26 cellular contexts compared by ENCODE assay signal in the genomic region with DNA sequence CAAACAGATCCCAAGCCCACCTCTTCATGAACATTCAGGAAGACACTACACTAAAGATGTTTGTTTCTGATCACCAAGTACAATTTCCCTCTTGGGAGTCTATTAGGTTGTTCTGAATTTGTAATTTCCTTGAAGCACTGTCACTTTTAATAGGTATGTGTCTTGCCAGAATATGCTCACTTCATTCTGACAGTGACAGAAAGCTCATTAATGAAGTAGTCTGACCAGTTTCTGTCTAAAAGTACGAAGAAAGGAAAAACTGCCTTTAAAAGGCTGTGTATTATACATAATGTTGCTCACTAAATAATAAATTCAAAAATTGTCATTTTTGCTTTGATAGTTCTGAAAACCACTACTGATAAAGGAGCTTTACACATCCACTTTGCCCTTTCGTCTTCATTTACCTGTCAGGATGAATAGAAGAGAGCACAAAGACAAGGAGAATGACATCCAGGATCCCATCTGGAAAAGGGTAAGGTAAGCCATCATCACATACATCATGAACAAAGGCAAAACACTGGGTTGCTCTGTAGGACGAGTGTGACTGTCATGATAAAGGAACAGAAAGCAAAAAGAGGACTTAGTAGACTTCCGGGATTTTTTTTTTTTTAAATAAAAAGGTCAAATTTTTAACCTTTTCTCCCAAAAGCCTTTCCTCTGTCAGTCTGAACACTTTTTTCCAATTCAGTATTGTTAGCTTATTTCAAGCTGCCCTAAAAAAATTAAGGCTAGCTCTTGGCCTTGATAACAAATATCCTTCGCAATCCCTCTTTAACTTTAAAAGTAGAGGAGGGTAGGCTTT.
DNase-seq lines count a peak whose midpoint lies in the region; ATAC-seq and TF ChIP-seq lines count a peak whose summit lies in the region.
"Had no signal": no experiment of that assay in that cellular context is flagged by ENCODE, and none has a peak within 500 bp of the region (broad histone marks: within the 10 kb centered on the region; RNA-seq: fewer than 3 reads in every experiment).

No MANE protein-coding gene starts in this region.

- no peaks in the 10 kb centered on the region for H3K36me3 ChIP-seq in OCI-LY1 (ENCODE audit: insufficient read depth, low read length)
- no peaks in the 10 kb centered on the region for H3K36me3 ChIP-seq in MM.1S (replicated peaks; ENCODE audit: insufficient read depth, low read length)
- H3K36me3 ChIP-seq in HAP-1 (replicated peaks) = no peaks in the 10 kb centered on the region; the same call in 1 of the 2 replicates
- H3K36me3 ChIP-seq: heart left ventricle, ovary had no signal

- no peaks in the 10 kb centered on the region for H3K27me3 Mint-ChIP-seq in stimulated activated naive CD8-positive, alpha-beta T cell treated with anti-CD3 and anti-CD28 coated beads, Interleukin-15, Interleukin-2, amounts not matched to agents 100 ng/mL and 50 ng/mL, for 24 hours
- H3K27me3 Mint-ChIP-seq in dendritic cell treated with granulocyte-macrophage colony-stimulating factor and Interleukin-4, amounts not matched to agents 40 ng/mL and 50 ng/mL, for 4 days = no peaks in the 10 kb centered on the region
- no peaks in the 10 kb centered on the region for H3K27me3 Mint-ChIP-seq in natural killer cell (ENCODE audit: low read depth in 2 of 2)
- H3K27me3 Mint-ChIP-seq: naive thymus-derived CD8-positive, alpha-beta T cell had no signal

- H3F3A ChIP-seq in OCI-LY1 (ENCODE audit: insufficient read depth, low read length) (no peaks in the 10 kb centered on the region), MM.1S (ENCODE audit: insufficient read depth, low read length) (no peaks in the 10 kb centered on the region)

- no peak overlapping the region for H3K4me3 Mint-ChIP-seq in stimulated activated naive CD8-positive, alpha-beta T cell treated with anti-CD3 and anti-CD28 coated beads, Interleukin-15, Interleukin-2, amounts not matched to agents 100 ng/mL and 50 ng/mL, for 24 hours
- no peak overlapping the region for H3K4me3 Mint-ChIP-seq in dendritic cell treated with granulocyte-macrophage colony-stimulating factor and Interleukin-4, amounts not matched to agents 40 ng/mL and 50 ng/mL, for 4 days
- H3K4me3 Mint-ChIP-seq in natural killer cell = no peak overlapping the region
- H3K4me3 Mint-ChIP-seq: naive thymus-derived CD8-positive, alpha-beta T cell had no signal

- H3K36me3 Mint-ChIP-seq in stimulated activated naive CD8-positive, alpha-beta T cell treated with anti-CD3 and anti-CD28 coated beads, Interleukin-15, Interleukin-2, amounts not matched to agents 100 ng/mL and 50 ng/mL, for 24 hours (ENCODE audit: low read depth) = peaks cover 36% of the 10 kb centered on the region
- H3K36me3 Mint-ChIP-seq in dendritic cell treated with granulocyte-macrophage colony-stimulating factor and Interleukin-4, amounts not matched to agents 40 ng/mL and 50 ng/mL, for 4 days (ENCODE audit: low read depth) = no peaks in the 10 kb centered on the region
- no peaks in the 10 kb centered on the region for H3K36me3 Mint-ChIP-seq in natural killer cell

- peak overlapping the region; percentile 53 for H3K27ac Mint-ChIP-seq in stimulated activated naive CD8-positive, alpha-beta T cell treated with anti-CD3 and anti-CD28 coated beads, Interleukin-15, Interleukin-2, amounts not matched to agents 100 ng/mL and 50 ng/mL, for 24 hours
- H3K27ac Mint-ChIP-seq in dendritic cell treated with granulocyte-macrophage colony-stimulating factor and Interleukin-4, amounts not matched to agents 40 ng/mL and 50 ng/mL, for 4 days = peak overlapping the region; percentile 60
- no peak overlapping the region for H3K27ac Mint-ChIP-seq in natural killer cell

- H3K4me3 ChIP-seq in OCI-LY1 (ENCODE audit: low read depth, low read length, poor library complexity, severe bottlenecking) (no peak overlapping the region), MM.1S (ENCODE audit: low read length) (no peak overlapping the region), HAP-1 (no peak overlapping the region)
- H3K4me3 ChIP-seq: heart left ventricle, ovary had no signal

- peaks cover 45% of the 10 kb centered on the region for H3K4me1 Mint-ChIP-seq in stimulated activated naive CD8-positive, alpha-beta T cell treated with anti-CD3 and anti-CD28 coated beads, Interleukin-15, Interleukin-2, amounts not matched to agents 100 ng/mL and 50 ng/mL, for 24 hours (ENCODE audit: low read depth)
- peaks cover 11% of the 10 kb centered on the region for H3K4me1 Mint-ChIP-seq in dendritic cell treated with granulocyte-macrophage colony-stimulating factor and Interleukin-4, amounts not matched to agents 40 ng/mL and 50 ng/mL, for 4 days (ENCODE audit: low read depth)
- H3K4me1 Mint-ChIP-seq in natural killer cell = no peaks in the 10 kb centered on the region

- TF ChIP-seq CTCF in OCI-LY1 (IDR thresholded peaks at IDR 0.05; ENCODE audit: low read length) (no peak), natural killer cell (IDR thresholded peaks at IDR 0.05) (no peak), MM.1S (IDR thresholded peaks at IDR 0.05; ENCODE audit: low read length) (no peak)

- H3K9me3 ChIP-seq in OCI-LY1 (ENCODE audit: low read length) (no peaks in the 10 kb centered on the region), MM.1S (replicated peaks; ENCODE audit: insufficient read depth, low read length) (no peaks in the 10 kb centered on the region), HAP-1 (no peaks in the 10 kb centered on the region)
- H3K9me3 ChIP-seq: heart left ventricle, ovary had no signal

- H3K9me3 Mint-ChIP-seq in stimulated activated naive CD8-positive, alpha-beta T cell treated with anti-CD3 and anti-CD28 coated beads, Interleukin-15, Interleukin-2, amounts not matched to agents 100 ng/mL and 50 ng/mL, for 24 hours = no peaks in the 10 kb centered on the region
- H3K9me3 Mint-ChIP-seq in dendritic cell treated with granulocyte-macrophage colony-stimulating factor and Interleukin-4, amounts not matched to agents 40 ng/mL and 50 ng/mL, for 4 days = no peaks in the 10 kb centered on the region
- no peaks in the 10 kb centered on the region for H3K9me3 Mint-ChIP-seq in natural killer cell
- H3K9me3 Mint-ChIP-seq: naive thymus-derived CD8-positive, alpha-beta T cell had no signal

- no peaks in the 10 kb centered on the region for H4K20me1 ChIP-seq in OCI-LY1 (ENCODE audit: insufficient read depth, low read length)
- H4K20me1 ChIP-seq in MM.1S (ENCODE audit: insufficient read depth, low read length) = no peaks in the 10 kb centered on the region

- H3K27ac ChIP-seq in OCI-LY1 (ENCODE audit: low read depth, low read length, poor library complexity, severe bottlenecking) (peak overlapping the region; percentile 69), MM.1S (ENCODE audit: low read length) (no peak overlapping the region)
- H3K27ac ChIP-seq: C4-2B, heart left ventricle, ovary had no signal

- no peaks in the 10 kb centered on the region for H3K9me2 ChIP-seq in OCI-LY1 (ENCODE audit: low read depth, low read length)
- H3K9me2 ChIP-seq in MM.1S (replicated peaks; ENCODE audit: insufficient read depth, low read length) = no peaks in the 10 kb centered on the region

- no peak for DNase-seq in stimulated activated naive CD8-positive, alpha-beta T cell treated with anti-CD3 and anti-CD28 coated beads, Interleukin-15, Interleukin-2, amounts not matched to agents 100 U/mL and 50 U/mL, for 24 hours
- DNase-seq in natural killer cell (no peak), MM.1S (no peak), HAP-1 (ENCODE audit: low spot score in 2 of 2) (no peak)
- DNase-seq: activated CD4-positive, alpha-beta T cell treated with anti-CD3 and anti-CD28 coated beads, Interleukin-2, amount 50 U/mL, for 1 hour; activated CD8-positive, alpha-beta memory T cell treated with anti-CD3 and anti-CD28 coated beads, Interleukin-2, amount 50 U/mL, for 4 hours; activated naive CD4-positive, alpha-beta T cell treated with Interleukin-2 at 50 U/mL for 16 hours; aorta; DMS153; GF-D8; heart left ventricle; Kasumi-1; left cardiac atrium; naive thymus-derived CD8-positive, alpha-beta T cell; NCI-H1048; NCI-H187; NCI-H526 treated with DMSO at 0.1 percent for 48 hours; ovary; right cardiac atrium; SHP77; stimulated activated CD4-positive, alpha-beta T cell treated with anti-CD3 and anti-CD28 coated beads, Interleukin-12 subunit alpha, Interleukin-12 subunit beta, amount 100 ng/mL, for 4 hours had no signal

- intact Hi-C loops in dendritic cell treated with granulocyte-macrophage colony-stimulating factor and Interleukin-4, amounts not matched to agents 40 ng/mL and 50 ng/mL, for 4 days (cut with micrococcal nuclease) = no loop called here
- intact Hi-C loops in natural killer cell (cut with micrococcal nuclease) = no loop called here

- no peak for ATAC-seq in stimulated activated naive CD8-positive, alpha-beta T cell treated with anti-CD3 and anti-CD28 coated beads, Interleukin-15, Interleukin-2, amounts not matched to agents 100 U/mL and 50 U/mL, for 24 hours
- ATAC-seq in natural killer cell (no peak), GM18867 (IDR thresholded peaks at IDR 0.05; ENCODE audit: unreplicated experiment) (no peak)
- ATAC-seq: heart left ventricle; left cardiac atrium; naive thymus-derived CD8-positive, alpha-beta T cell; right cardiac atrium had no signal

- H3K4me2 ChIP-seq in OCI-LY1 (ENCODE audit: low read length) (peak overlapping the region; percentile 64), MM.1S (ENCODE audit: low read depth, low read length) (no peak overlapping the region)

- H3K79me2 ChIP-seq in OCI-LY1 (ENCODE audit: insufficient read depth, low read length) = no peaks in the 10 kb centered on the region
- no peaks in the 10 kb centered on the region for H3K79me2 ChIP-seq in MM.1S (ENCODE audit: low read length)

- no peaks in the 10 kb centered on the region for H3K27me3 ChIP-seq in OCI-LY1 (ENCODE audit: insufficient read depth, low read length)
- H3K27me3 ChIP-seq in MM.1S (replicated peaks; ENCODE audit: insufficient read depth, low read length) = no peaks in the 10 kb centered on the region
- no peaks in the 10 kb centered on the region for H3K27me3 ChIP-seq in HAP-1 (ENCODE audit: low read depth)
- H3K27me3 ChIP-seq: heart left ventricle, ovary had no signal

- in situ Hi-C loops in HAP-1 (cut with MboI; ENCODE audit: low sequenced_read_pairs) = no loop called here

- H2AFZ ChIP-seq in OCI-LY1 (ENCODE audit: low read length) = peak overlapping the region; percentile 13; the same call in 1 of the 2 replicates
- H2AFZ ChIP-seq in MM.1S (ENCODE audit: low read length) = no peak overlapping the region

- H3K4me1 ChIP-seq in OCI-LY1 (ENCODE audit: insufficient read depth, low read length, severe bottlenecking) = peaks cover 62% of the 10 kb centered on the region
- H3K4me1 ChIP-seq in MM.1S (ENCODE audit: low read length) = peaks cover 2% of the 10 kb centered on the region; the same call in 1 of the 2 replicates
- H3K4me1 ChIP-seq in HAP-1 = no peaks in the 10 kb centered on the region; the same call in 1 of the 2 replicates

- H3K9ac ChIP-seq in OCI-LY1 (ENCODE audit: low read length) = peak overlapping the region; percentile 57
- H3K9ac ChIP-seq in MM.1S (ENCODE audit: low read length) = no peak overlapping the region

Comparison
In these comparisons a context has a peak if more than half of its experiments do, and no peak if none do; other contexts are left out.
1. H3K27ac Mint-ChIP-seq: peak in stimulated activated naive CD8-positive, alpha-beta T cell treated with anti-CD3 and anti-CD28 coated beads, Interleukin-15, Interleukin-2, amounts not matched to agents 100 ng/mL and 50 ng/mL, for 24 hours (single experiment) and dendritic cell treated with granulocyte-macrophage colony-stimulating factor and Interleukin-4, amounts not matched to agents 40 ng/mL and 50 ng/mL, for 4 days (single experiment); none in natural killer cell (0 of 2).